8 cellular contexts compared by ENCODE assay signal in genomic region chr9:17134843-17135577, GRCh38. TPM values are rescaled to one million over a fixed set of nuclear protein-coding genes. Genes with fewer than 3 reads are reported as not detected.
A peak's percentile ranks its signal among the peaks of the same experiment; 100 is the strongest.
DNase-seq lines count a peak whose midpoint lies in the region; ATAC-seq, FAIRE-seq and TF ChIP-seq lines count a peak whose summit lies in the region.

Gene CNTLN, plus strand, starts transcription at chr9:17135040. Its CDS starts 26 bp downstream, at chr9:17135066.

- H3K9me3 ChIP-seq in HepG2 (ENCODE audit: low read length) = no peaks in the 10 kb centered on the region

- no peak for TF ChIP-seq CTCF in WI38 (IDR thresholded peaks at IDR 0.05; ENCODE audit: low read depth, low read length)
- TF ChIP-seq CTCF in HepG2 (CRISPR knock-in tag; IDR thresholded peaks at IDR 0.05) = no peak

- no peaks in the 10 kb centered on the region for H3K27me3 ChIP-seq in HepG2 (ENCODE audit: control insufficient read depth in 1 of 2, insufficient read depth in 2 of 2, low read length in 2 of 2)

- ATAC-seq in HG03039 (IDR thresholded peaks at IDR 0.05; ENCODE audit: unreplicated experiment) (peak; percentile 71), HepG2 (peak; percentile 91)

- POLR2A ChIA-PET in HepG2 (lab: Yijun Ruan, JAX) = interaction anchor here (1.0 kb wide), 1 partner anchor 134 kb away, joined by 3 read pairs; no protein-coding TSS in a partner anchor

- no peak within 1 kb of the TSS for H2AFZ ChIP-seq in HepG2 (ENCODE audit: low read length)

- H3K9ac ChIP-seq in HepG2 (ENCODE audit: insufficient read depth, low read depth, low read length) = peak within 1 kb of the TSS; percentile 71

- peak within 1 kb of the TSS; percentile 68 for H3K27ac ChIP-seq in HepG2 (ENCODE audit: extremely low read length, insufficient read depth, low read length)

- 43% methylated on average over 11 of the region's 73 CpGs for WGBS in HepG2 (ENCODE audit: low lambda C conversion rate)

- intact Hi-C loops in HepG2 (cut with micrococcal nuclease; ENCODE audit: unreplicated experiment) = loop anchor here (10.0 kb wide), 1 partner anchor 90 kb away; no protein-coding TSS in a partner anchor

- H3K4me3 ChIP-seq in WI38 (ENCODE audit: low read depth, low read length) (peak within 1 kb of the TSS; percentile 86), HepG2 (replicated peaks in 1 of 3; ENCODE audit: insufficient read depth in 1 of 3, low read depth in 2 of 3, low read length in 3 of 3) (peak within 1 kb of the TSS; percentile 59 to 78 (median 77))

- H3K4me2 ChIP-seq in HepG2 (ENCODE audit: low read depth, low read length) = peak within 1 kb of the TSS; percentile 69

- TF ChIP-seq RAD21 in HepG2 (CRISPR knock-in tag; IDR thresholded peaks at IDR 0.05) = no peak

- peak; percentile 10 to 28 for DNase-seq in NOMO-1 (lab: John Stamatoyannopoulos, UW; ENCODE audit: unreplicated experiment in 2 of 2)
- DNase-seq in NOMO-1 treated with dmso at 0.1 percent for 144 hours (lab: John Stamatoyannopoulos, UW; ENCODE audit: unreplicated experiment) = no peak
- DNase-seq in NCI-H2081 treated with DMSO at 0.1 percent for 48 hours (lab: John Stamatoyannopoulos, UW) = peak; percentile 69
- DNase-seq in dermis microvascular lymphatic vessel endothelial cell (ENCODE audit: low read depth in 2 of 2) = peak; percentile 78 to 89
- peak; percentile 67 for DNase-seq in HepG2 (ENCODE audit: low spot score)
- DNase-seq in stimulated activated CD4-positive, alpha-beta T cell treated with anti-CD3 and anti-CD28 coated beads, Interleukin-2, amount 100 ng/mL, for 4 hours (ENCODE audit: low read depth) = peak; percentile 22

- TSS peak; percentile 68 for BruUV-seq in HepG2 (replicated peaks; lab: Mats Ljungman, UMichigan)

- TF ChIP-seq POLR2A in HepG2 (IDR thresholded peaks at IDR 0.05; ENCODE audit: insufficient read depth in 1 of 2, low read depth in 2 of 2, low read length in 2 of 2) = peak; percentile 76 to 85

- TF ChIP-seq EP300 in HepG2 (IDR thresholded peaks at IDR 0.05; ENCODE audit: low read depth in 2 of 2, low read length in 2 of 2) (no peak), HepG2 (CRISPR knock-in tag; IDR thresholded peaks at IDR 0.05; ENCODE audit: borderline replicate concordance) (no peak)

- no peak for FAIRE-seq in HepG2 (lab: Jason Lieb, UNC)

- CTCF ChIA-PET in HepG2 (lab: Yijun Ruan, JAX; ENCODE audit: low intra/inter-chr PET ratio, low total read pairs) = no interaction called here

- no peaks in the 10 kb centered on the region for H4K20me1 ChIP-seq in HepG2 (ENCODE audit: insufficient read depth, low read length)

- no peaks in the 10 kb centered on the region for H3K36me3 ChIP-seq in HepG2 (replicated peaks in 1 of 2; ENCODE audit: control insufficient read depth in 1 of 2, insufficient read depth in 2 of 2, low read length in 2 of 2)

- no peaks in the 10 kb centered on the region for H3K79me2 ChIP-seq in HepG2 (ENCODE audit: insufficient read depth, low read length)

- in situ Hi-C loops in HepG2 (cut with HindIII; ENCODE audit: extremely low pct_ligation_motif_present, low pct_unique_long_range_greater_than_20kb) = no loop called here

- H3K4me1 ChIP-seq in HepG2 (ENCODE audit: insufficient read depth, low read length) = peaks cover 30% of the 10 kb centered on the region

TF ChIP-seq in HepG2, 621 proteins besides CTCF, POLR2A, EP300 and RAD21 (continues in another document):
- no peak for TF ChIP-seq ZBTB37 (CRISPR knock-in tag; IDR thresholded peaks at IDR 0.05)
- no peak for TF ChIP-seq ZNF792 (CRISPR knock-in tag; IDR thresholded peaks at IDR 0.05)
- peak; percentile 75; the same call in 1 of the 2 replicates for TF ChIP-seq DR1 (CRISPR knock-in tag; IDR thresholded peaks at IDR 0.05)
- no peak for TF ChIP-seq SRSF9 (IDR thresholded peaks at IDR 0.05; ENCODE audit: borderline replicate concordance, insufficient read depth, low read depth, low read length, poor library complexity, severe bottlenecking)
- TF ChIP-seq CREB1 (IDR thresholded peaks at IDR 0.05) = no peak
- TF ChIP-seq CREB1 (CRISPR knock-in tag; IDR thresholded peaks at IDR 0.05) = no peak
- no peak for TF ChIP-seq SMAD9 (CRISPR knock-in tag; IDR thresholded peaks at IDR 0.05)
- TF ChIP-seq ZNF205 (CRISPR knock-in tag; IDR thresholded peaks at IDR 0.05) = 0 out of 2 replicates have a peak, but pooled peaks have one; percentile 41
- no peak for TF ChIP-seq AHR (CRISPR knock-in tag; IDR thresholded peaks at IDR 0.05)
- no peak for TF ChIP-seq CREB3 (CRISPR knock-in tag; IDR thresholded peaks at IDR 0.05)
- peak; percentile 65 for TF ChIP-seq PATZ1 (CRISPR knock-in tag; IDR thresholded peaks at IDR 0.05)
- 0 out of 2 replicates have a peak, but pooled peaks have one; percentile 13 for TF ChIP-seq RXRA (CRISPR knock-in tag; IDR thresholded peaks at IDR 0.05)
- no peak for TF ChIP-seq ZBTB14 (CRISPR knock-in tag; IDR thresholded peaks at IDR 0.05)

RNA-seq across cellular contexts. Expression of gene CNTLN, which starts in this region (rescaled TPM):
- total RNA-seq in dermis microvascular lymphatic vessel endothelial cell (4.4 and 5.4 TPM in 2 replicates), HepG2 (2016; rRNA removed; fragmentation: Illumina TruSeq; extraction: Trizol) (5.7 and 6.4 TPM in 2 replicates)
- 4.6 and 5.0 TPM in 2 replicates for total RNA-seq in HepG2 (2016; cell fraction: cytosol; rRNA removed; fragmentation: Illumina TruSeq; extraction: Trizol; ENCODE audit: low read depth)
- 5.9 and 6.0 TPM in 2 replicates for total RNA-seq in HepG2 (2016; cell fraction: insoluble cytoplasmic fraction; rRNA removed; fragmentation: Illumina TruSeq; extraction: Trizol)
- total RNA-seq in HepG2 (2016; cell fraction: membrane; rRNA removed; fragmentation: Illumina TruSeq; extraction: Trizol) = 3.2 and 3.6 TPM in 2 replicates
- 12.8 and 13.5 TPM in 2 replicates for total RNA-seq in HepG2 (2016; cell fraction: nucleus; rRNA removed; fragmentation: Illumina TruSeq; extraction: Trizol)
- polyA plus RNA-seq in HepG2 (2011; rRNA removed) = 1.2 and 1.5 TPM in 2 replicates
- 1.1 and 1.4 TPM in 2 replicates for polyA plus RNA-seq in HepG2 (2011; cell fraction: cytosol; rRNA removed)
- 1.4 and 1.8 TPM in 2 replicates for polyA plus RNA-seq in HepG2 (2011; cell fraction: nucleus; rRNA removed)
- polyA plus RNA-seq in HepG2 (2012) = 2.3 and 2.6 TPM in 2 replicates
- 0.24 TPM in 2 replicates for polyA plus RNA-seq in HepG2 (2016; cell fraction: cytosol; fragmentation: Illumina TruSeq; extraction: Trizol; ENCODE audit: low read depth)
- 5.7 and 6.0 TPM in 2 replicates for polyA plus RNA-seq in HepG2 (2016; cell fraction: insoluble cytoplasmic fraction; fragmentation: Illumina TruSeq; extraction: Trizol; ENCODE audit: low read depth)
- polyA plus RNA-seq in HepG2 (2016; cell fraction: membrane; fragmentation: Illumina TruSeq; extraction: Trizol; ENCODE audit: low read depth) = 0.74 and 1.1 TPM in 2 replicates
- polyA plus RNA-seq in HepG2 (2016; cell fraction: nucleus; fragmentation: Illumina TruSeq; extraction: Trizol; ENCODE audit: insufficient read depth, low read depth) = 3.8 and 4.1 TPM in 2 replicates
- 1.8 and 4.3 TPM in 2 replicates for polyA minus RNA-seq in HepG2 (2011; rRNA and poly(A)+ RNA removed; ENCODE audit: low replicate concordance)
- polyA minus RNA-seq in HepG2 (2011; cell fraction: cytosol; rRNA and poly(A)+ RNA removed) = 1.8 and 1.9 TPM in 2 replicates
- polyA minus RNA-seq in HepG2 (2011; cell fraction: nucleus; rRNA and poly(A)+ RNA removed) = 18.9 and 19.9 TPM in 2 replicates
